Comparison of ENCODE assay signal across 8 cellular contexts in genomic region chr4:15139599-15139998, GRCh38.
"Had no signal": no experiment of that assay in that cellular context is flagged by ENCODE, and none has a peak within 500 bp of the region (broad histone marks: within the 10 kb centered on the region; RNA-seq: fewer than 3 reads in every experiment).

No MANE protein-coding gene starts in this region.

- ATAC-seq: GM12878 had no signal

- H3K4me3 ChIP-seq: GM12878 had no signal

- DNase-seq: GDM1, GF-D8 had no signal

- FAIRE-seq: G401.6, GM12878, GM12891, GM12892, GM18507, GM19239 had no signal
